ENCODE assay signal across 8 cellular contexts in the genomic region with DNA sequence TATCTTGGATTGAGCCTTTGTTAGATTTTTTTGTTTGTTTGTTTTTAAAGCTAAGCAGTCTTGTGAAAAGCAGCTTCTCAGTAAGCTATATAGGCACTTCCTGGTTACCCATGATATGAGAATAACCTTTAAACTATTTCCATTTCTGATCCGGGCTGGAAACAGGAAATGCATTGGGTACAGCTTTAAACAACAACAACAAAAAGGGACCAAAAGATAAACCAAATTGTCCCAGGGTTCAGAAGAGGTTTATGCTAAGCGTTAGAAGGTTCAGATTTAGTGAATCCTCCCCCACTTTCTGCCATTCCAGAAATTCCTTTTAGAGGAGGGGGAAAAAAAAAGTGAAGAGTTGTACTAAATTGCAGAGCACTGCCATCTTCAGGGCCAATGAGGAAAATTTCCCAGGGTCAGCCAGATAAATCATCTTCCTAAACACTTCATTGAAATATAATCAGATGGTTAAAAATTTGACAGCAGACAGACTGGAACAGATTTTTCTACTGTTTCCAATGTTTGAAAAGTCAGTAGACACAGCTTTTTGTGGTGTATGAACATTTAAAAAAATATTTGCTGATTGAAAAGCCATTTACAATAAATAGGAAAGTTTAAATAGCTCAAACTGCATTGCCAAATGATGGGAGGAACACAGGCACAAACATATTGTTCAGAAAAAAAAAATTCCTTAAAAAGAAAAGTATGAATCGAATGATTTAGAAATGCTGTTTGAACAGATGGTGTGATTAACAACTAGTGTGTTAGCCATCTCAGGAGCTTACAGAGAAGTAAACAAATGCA.
DNase-seq lines count a peak whose midpoint lies in the region; ATAC-seq and TF ChIP-seq lines count a peak whose summit lies in the region.

No MANE protein-coding gene starts in this region.

- no peak for ATAC-seq in activated CD8-positive, alpha-beta T cell treated with anti-CD3 and anti-CD28 coated beads for 36 hours
- no peak for ATAC-seq in activated CD8-positive, alpha-beta T cell treated with anti-CD3 and anti-CD28 coated beads, Interleukin-2, amount 10 ng/mL, durations not matched to agents 7 days and 5 days

- intact Hi-C loops in activated CD8-positive, alpha-beta T cell treated with anti-CD3 and anti-CD28 coated beads for 36 hours (cut with micrococcal nuclease): no loop called here

- H3K27me3 Mint-ChIP-seq in activated CD8-positive, alpha-beta T cell treated with anti-CD3 and anti-CD28 coated beads for 36 hours: peaks cover 1% of the 10 kb centered on the region
- H3K27me3 Mint-ChIP-seq in activated CD8-positive, alpha-beta T cell treated with anti-CD3 and anti-CD28 coated beads, Interleukin-2, amount 10 ng/mL, durations not matched to agents 7 days and 5 days (ENCODE audit: low read depth): peaks cover 20% of the 10 kb centered on the region

- no peaks in the 10 kb centered on the region for H3K36me3 Mint-ChIP-seq in activated CD8-positive, alpha-beta T cell treated with anti-CD3 and anti-CD28 coated beads for 36 hours (ENCODE audit: low read depth)
- H3K36me3 Mint-ChIP-seq in activated CD8-positive, alpha-beta T cell treated with anti-CD3 and anti-CD28 coated beads, Interleukin-2, amount 10 ng/mL, durations not matched to agents 7 days and 5 days (ENCODE audit: low read depth): no peaks in the 10 kb centered on the region

- peak; percentile 47 for TF ChIP-seq CTCF in activated CD8-positive, alpha-beta T cell treated with anti-CD3 and anti-CD28 coated beads for 36 hours (IDR thresholded peaks at IDR 0.05)

- no peaks in the 10 kb centered on the region for H3K9me3 ChIP-seq in iPS-20b (ENCODE audit: insufficient read depth, low read depth, low read length)

- 0 out of 2 replicates have a peak overlapping the region, but pooled peaks have one; percentile 51 for H3K4me3 ChIP-seq in iPS-20b (ENCODE audit: low read length)

- H3K27ac Mint-ChIP-seq in activated CD8-positive, alpha-beta T cell treated with anti-CD3 and anti-CD28 coated beads for 36 hours: no peak overlapping the region
- no peak overlapping the region for H3K27ac Mint-ChIP-seq in activated CD8-positive, alpha-beta T cell treated with anti-CD3 and anti-CD28 coated beads, Interleukin-2, amount 10 ng/mL, durations not matched to agents 7 days and 5 days

- H3K9ac ChIP-seq in iPS-20b (ENCODE audit: low read depth, low read length): peak overlapping the region; percentile 70; the same call in 1 of the 2 replicates

- H3K36me3 ChIP-seq in iPS-20b (ENCODE audit: insufficient read depth, low read depth, low read length): no peaks in the 10 kb centered on the region

- H3K27ac ChIP-seq in iPS-20b (ENCODE audit: low read length): peak overlapping the region; percentile 84

- H3K4me1 ChIP-seq in iPS-20b (ENCODE audit: insufficient read depth, low read length): peaks cover 6% of the 10 kb centered on the region; the same call in 1 of the 2 replicates

- H3K9me3 Mint-ChIP-seq in activated CD8-positive, alpha-beta T cell treated with anti-CD3 and anti-CD28 coated beads for 36 hours: no peaks in the 10 kb centered on the region
- no peaks in the 10 kb centered on the region for H3K9me3 Mint-ChIP-seq in activated CD8-positive, alpha-beta T cell treated with anti-CD3 and anti-CD28 coated beads, Interleukin-2, amount 10 ng/mL, durations not matched to agents 7 days and 5 days (ENCODE audit: insufficient read depth)

- H3K4me1 Mint-ChIP-seq in activated CD8-positive, alpha-beta T cell treated with anti-CD3 and anti-CD28 coated beads for 36 hours (ENCODE audit: low read depth): no peaks in the 10 kb centered on the region
- H3K4me1 Mint-ChIP-seq in activated CD8-positive, alpha-beta T cell treated with anti-CD3 and anti-CD28 coated beads, Interleukin-2, amount 10 ng/mL, durations not matched to agents 7 days and 5 days (ENCODE audit: low read depth): no peaks in the 10 kb centered on the region

- H3K27me3 ChIP-seq in iPS-20b (ENCODE audit: insufficient read depth, low read length): no peaks in the 10 kb centered on the region

- POLR2A ChIA-PET in activated CD8-positive, alpha-beta T cell treated with anti-CD3 and anti-CD28 coated beads for 36 hours (lab: Charles Lee): no interaction called here
- POLR2A ChIA-PET in activated CD8-positive, alpha-beta T cell treated with anti-CD3 and anti-CD28 coated beads, Interleukin-2, amount 10 ng/mL, durations not matched to agents 7 days and 5 days (lab: Charles Lee): no interaction called here

- H3K4me3 Mint-ChIP-seq in activated CD8-positive, alpha-beta T cell treated with anti-CD3 and anti-CD28 coated beads for 36 hours: no peak overlapping the region
- H3K4me3 Mint-ChIP-seq in activated CD8-positive, alpha-beta T cell treated with anti-CD3 and anti-CD28 coated beads, Interleukin-2, amount 10 ng/mL, durations not matched to agents 7 days and 5 days: no peak overlapping the region

- DNase-seq in activated CD8-positive, alpha-beta T cell treated with anti-CD3 and anti-CD28 coated beads for 36 hours: peak; percentile 21
- DNase-seq in activated CD8-positive, alpha-beta T cell treated with anti-CD3 and anti-CD28 coated beads, Interleukin-2, amount 10 ng/mL, durations not matched to agents 7 days and 5 days: no peak
- DNase-seq in NCI-H2107 treated with DMSO at 0.1 percent for 48 hours (lab: John Stamatoyannopoulos, UW; ENCODE audit: unreplicated experiment) (peak; percentile 27), astrocyte of the hippocampus (ENCODE audit: low read depth, low spot score) (peak; percentile 89), smooth muscle cell of the brain vasculature (ENCODE audit: low read depth, low spot score) (peak; percentile 67), NCI-H774 (lab: John Stamatoyannopoulos, UW) (no peak)
- DNase-seq in activated CD4-positive, CD25-positive, alpha-beta regulatory T cell (lab: John Stamatoyannopoulos, UW): no peak

- CTCF ChIA-PET in activated CD8-positive, alpha-beta T cell treated with anti-CD3 and anti-CD28 coated beads for 36 hours (lab: Charles Lee): interaction anchor here (0.7 to 2.0 kb wide), 24 partner anchors 8 to 885 kb away, joined by 3 to 15 read pairs (median 3); no protein-coding TSS in a partner anchor
- CTCF ChIA-PET in activated CD8-positive, alpha-beta T cell treated with anti-CD3 and anti-CD28 coated beads, Interleukin-2, amount 10 ng/mL, durations not matched to agents 7 days and 5 days (lab: Charles Lee): interaction anchor here (0.7 to 2.6 kb wide), 14 partner anchors 9 to 873 kb away, joined by 3 to 22 read pairs (median 4); no protein-coding TSS in a partner anchor

Comparison
In these comparisons a context has a peak if more than half of its experiments do, and no peak if none do; other contexts are left out.
1. DNase-seq: peak in activated CD8-positive, alpha-beta T cell treated with anti-CD3 and anti-CD28 coated beads for 36 hours (single experiment), NCI-H2107 treated with DMSO at 0.1 percent for 48 hours (single experiment), astrocyte of the hippocampus (single experiment) and smooth muscle cell of the brain vasculature (single experiment); none in activated CD8-positive, alpha-beta T cell treated with anti-CD3 and anti-CD28 coated beads, Interleukin-2, amount 10 ng/mL, durations not matched to agents 7 days and 5 days (single experiment), activated CD4-positive, CD25-positive, alpha-beta regulatory T cell (0 of 4) and NCI-H774 (single experiment).